Comparison of ENCODE assay signal across 2 cellular contexts in genomic region chr1:54686155-54686554, GRCh38.
TF ChIP-seq lines count a peak whose summit lies in the region.

No MANE protein-coding gene starts in this region.

TF ChIP-seq in GM23338, 12 proteins besides CTCF, POLR2A, EP300 and RAD21 (continued from another document):
- TF ChIP-seq ZNF462 (CRISPR knock-in tag; IDR thresholded peaks at IDR 0.05): no peak
- TF ChIP-seq ETS1 (IDR thresholded peaks at IDR 0.05): no peak
- no peak for TF ChIP-seq CREB1 (CRISPR knock-in tag; IDR thresholded peaks at IDR 0.05; ENCODE audit: low read depth)
- TF ChIP-seq ZNF331 (CRISPR knock-in tag; IDR thresholded peaks at IDR 0.05; ENCODE audit: low read depth): no peak
- no peak for TF ChIP-seq EZH2phosphoT487 (IDR thresholded peaks at IDR 0.05; ENCODE audit: unreplicated experiment)
- TF ChIP-seq REST (IDR thresholded peaks at IDR 0.05; ENCODE audit: unreplicated experiment): no peak

TF ChIP-seq in WTC11, 78 proteins besides CTCF, POLR2A, EP300 and RAD21 (continued from another document):
- TF ChIP-seq AFF4 (CRISPR knock-in tag; IDR thresholded peaks at IDR 0.05; ENCODE audit: borderline replicate concordance) (no peak), HMGXB4 (CRISPR knock-in tag; IDR thresholded peaks at IDR 0.05) (no peak), ATF3 (CRISPR knock-in tag; conservative IDR thresholded peaks at IDR 0.05) (no peak), TP53 (CRISPR knock-in tag; IDR thresholded peaks at IDR 0.05) (no peak), FOXK1 (CRISPR knock-in tag; IDR thresholded peaks at IDR 0.05) (no peak), HMGA2 (CRISPR knock-in tag; IDR thresholded peaks at IDR 0.05) (no peak)
